In genomic region chr4:82467442-82467841, GRCh38 we compare ENCODE assay signal across 24 cellular contexts.
DNase-seq lines count a peak whose midpoint lies in the region; ATAC-seq and TF ChIP-seq lines count a peak whose summit lies in the region.
"Had no signal": no experiment of that assay in that cellular context is flagged by ENCODE, and none has a peak within 500 bp of the region (broad histone marks: within the 10 kb centered on the region; RNA-seq: fewer than 3 reads in every experiment).

No MANE protein-coding gene starts in this region.

- ATAC-seq in HG02938 (IDR thresholded peaks at IDR 0.05; ENCODE audit: unreplicated experiment) = no peak
- no peak for ATAC-seq in SK-N-SH treated with all-trans-retinoic acid at 6 μM for 48 hours
- ATAC-seq: A549; heart right ventricle; stimulated activated effector memory CD8-positive, alpha-beta T cell treated with anti-CD3 and anti-CD28 coated beads, Interleukin-12 subunit alpha, Interleukin-12 subunit beta, amount 100 ng/mL, for 72 hours had no signal

- H3K4me3 ChIP-seq in fibroblast of mammary gland (ENCODE audit: control insufficient read depth, low read depth, low read length) = no peak overlapping the region
- H3K4me3 ChIP-seq in skeletal muscle cell (ENCODE audit: low read depth, low read length) = no peak overlapping the region
- H3K4me3 ChIP-seq: A549, cardiac muscle cell, heart right ventricle, SK-N-MC, spleen had no signal

- DNase-seq in NCI-H2227 (lab: John Stamatoyannopoulos, UW; ENCODE audit: unreplicated experiment) = peak; percentile 16
- no peak for DNase-seq in NCI-H2227 treated with DMSO at 0.1 percent for 48 hours (lab: John Stamatoyannopoulos, UW)
- peak; percentile 66 for DNase-seq in NCI-H69 (lab: John Stamatoyannopoulos, UW)
- peak; percentile 41 for DNase-seq in fibroblast of mammary gland (ENCODE audit: low read depth)
- DNase-seq in skeletal muscle cell (ENCODE audit: low read depth) = peak; percentile 5
- DNase-seq in hypothalamus (lab: John Stamatoyannopoulos, UW) = no peak
- DNase-seq: activated CD4-positive, alpha-beta T cell treated with anti-CD3 and anti-CD28 coated beads, Interleukin-2, amount 10 ng/mL, durations not matched to agents 7 days and 5 days; activated naive CD4-positive, alpha-beta T cell treated with anti-CD3 and anti-CD28 coated beads for 36 hours; amniotic stem cell; cortex of kidney; DMS79 treated with DMSO at 0.1 percent for 48 hours; heart right ventricle; mesenchymal stem cell; NCI-H1092 treated with DMSO at 0.1 percent for 48 hours; NCI-H82; spleen; stimulated activated CD4-positive, alpha-beta T cell treated with anti-CD3 and anti-CD28 coated beads, Interleukin-2, amount 100 ng/mL, for 48 hours; WERI-Rb-1 had no signal

- no peak for TF ChIP-seq CTCF in fibroblast of mammary gland (conservative IDR thresholded peaks at IDR 0.05; ENCODE audit: control insufficient read depth, insufficient read depth, low read depth, low read length)

TF ChIP-seq in SK-N-SH treated with all-trans-retinoic acid at 6 μM for 48 hours, 23 proteins besides CTCF, POLR2A, EP300 and RAD21:
- no peak for TF ChIP-seq ZNF565 (CRISPR knock-in tag; conservative IDR thresholded peaks at IDR 0.05; ENCODE audit: low read depth)
- TF ChIP-seq TCF4 (CRISPR knock-in tag; IDR thresholded peaks at IDR 0.05; ENCODE audit: borderline replicate concordance) = no peak
- no peak for TF ChIP-seq RARB (CRISPR knock-in tag; IDR thresholded peaks at IDR 0.05)
- no peak for TF ChIP-seq CSRNP3 (CRISPR knock-in tag; IDR thresholded peaks at IDR 0.05)
- no peak for TF ChIP-seq OSR1 (CRISPR knock-in tag; IDR thresholded peaks at IDR 0.05)
- TF ChIP-seq TOX (CRISPR knock-in tag; IDR thresholded peaks at IDR 0.05; ENCODE audit: borderline replicate concordance) = no peak
- no peak for TF ChIP-seq ZNF8 (CRISPR knock-in tag; IDR thresholded peaks at IDR 0.05)
- no peak for TF ChIP-seq ZC3H10 (CRISPR knock-in tag; IDR thresholded peaks at IDR 0.05)
- TF ChIP-seq CREB5 (CRISPR knock-in tag; IDR thresholded peaks at IDR 0.05; ENCODE audit: low read depth) = no peak
- no peak for TF ChIP-seq GLIS3 (CRISPR knock-in tag; IDR thresholded peaks at IDR 0.05)
- TF ChIP-seq BACH2 (CRISPR knock-in tag; IDR thresholded peaks at IDR 0.05; ENCODE audit: borderline replicate concordance) = no peak
- TF ChIP-seq PPARA (CRISPR knock-in tag; IDR thresholded peaks at IDR 0.05; ENCODE audit: borderline replicate concordance) = no peak
- no peak for TF ChIP-seq POU6F1 (CRISPR knock-in tag; IDR thresholded peaks at IDR 0.05; ENCODE audit: borderline replicate concordance, low read depth)
- TF ChIP-seq TSHZ2 (CRISPR knock-in tag; IDR thresholded peaks at IDR 0.05) = no peak
- no peak for TF ChIP-seq ZFP30 (CRISPR knock-in tag; IDR thresholded peaks at IDR 0.05)
- no peak for TF ChIP-seq ARNTL (CRISPR knock-in tag; IDR thresholded peaks at IDR 0.05; ENCODE audit: borderline replicate concordance, low read depth)
- TF ChIP-seq SNAI2 (CRISPR knock-in tag; IDR thresholded peaks at IDR 0.05) = no peak
- TF ChIP-seq ZNF70 (CRISPR knock-in tag; IDR thresholded peaks at IDR 0.05) = no peak
- TF ChIP-seq PATZ1 (CRISPR knock-in tag; IDR thresholded peaks at IDR 0.05; ENCODE audit: borderline replicate concordance) = no peak
- no peak for TF ChIP-seq ESRRG (CRISPR knock-in tag; IDR thresholded peaks at IDR 0.05)

Comparison
In these comparisons a context has a peak if more than half of its experiments do, and no peak if none do; other contexts are left out.
1. DNase-seq: peak in NCI-H2227 (single experiment), NCI-H69 (single experiment), fibroblast of mammary gland (single experiment) and skeletal muscle cell (single experiment); none in NCI-H2227 treated with DMSO at 0.1 percent for 48 hours (single experiment) and hypothalamus (0 of 51).